8 cellular contexts compared by ENCODE assay signal in the genomic region with DNA sequence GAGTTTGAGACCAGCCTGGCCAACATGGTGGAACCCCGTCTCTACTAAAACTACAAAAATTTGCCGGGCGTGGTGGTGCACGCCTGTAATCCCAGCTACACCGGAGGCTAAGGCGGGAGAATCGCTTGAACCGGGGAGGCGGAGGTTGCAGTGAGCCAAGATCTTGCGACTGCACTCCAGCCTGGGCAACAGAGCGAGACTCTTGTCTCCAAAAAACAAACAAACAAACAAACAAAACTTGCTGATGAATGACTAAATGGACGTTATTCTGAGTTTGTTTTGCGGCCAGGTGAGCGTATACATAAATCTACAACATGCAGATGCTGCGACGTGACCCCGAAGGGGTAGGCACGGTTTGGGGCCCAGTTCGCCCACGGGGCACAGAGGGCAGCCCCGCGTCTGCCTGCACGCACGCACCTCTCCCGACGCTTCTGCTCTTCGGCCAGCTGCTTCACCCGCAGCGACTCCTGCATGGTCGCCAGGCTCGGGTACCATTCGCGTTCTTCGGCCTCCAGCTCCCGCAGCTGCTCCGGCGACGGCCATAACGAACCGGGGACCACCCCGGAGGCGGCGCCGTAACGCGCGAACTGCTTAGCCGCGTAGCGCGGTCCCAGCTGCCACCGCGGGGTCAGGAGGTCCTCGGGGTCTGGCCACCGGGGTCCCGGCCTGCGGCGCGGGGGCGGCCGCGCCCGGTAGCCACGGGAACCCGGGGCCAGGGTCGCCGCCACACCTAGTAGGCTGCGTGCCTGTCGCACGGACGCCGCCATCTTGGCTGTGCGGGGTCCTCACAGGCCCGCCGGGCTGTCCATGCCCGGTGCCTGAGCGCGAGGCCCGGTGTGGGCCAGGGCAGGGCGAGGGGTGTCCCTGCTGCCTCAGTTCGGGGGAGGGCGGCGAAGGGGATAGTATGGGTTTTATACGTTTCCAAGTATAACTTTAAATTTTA. TPM values are rescaled to one million over a fixed set of nuclear protein-coding genes. Genes with fewer than 3 reads are reported as not detected.
DNase-seq lines count a peak whose midpoint lies in the region; ATAC-seq and TF ChIP-seq lines count a peak whose summit lies in the region.

A gene (minus strand): TSS at position 778 of the 943 bp plus-strand sequence. CDS start 11 bp downstream, at position 767.

- no peaks in the 10 kb centered on the region for H3K36me3 ChIP-seq in KMS-11 (ENCODE audit: insufficient read depth)

- no peak within 1 kb of the TSS for H3K4me3 ChIP-seq in KMS-11 (IDR thresholded peaks at IDR 0.05; ENCODE audit: insufficient read depth, low read depth, low read length)

- H2AFZ ChIP-seq in KMS-11 (ENCODE audit: low read depth), result peak within 1 kb of the TSS; percentile 78

- peaks cover 4% of the 10 kb centered on the region for H3K4me1 ChIP-seq in KMS-11 (ENCODE audit: low read depth, poor library complexity, severe bottlenecking)

- no peaks in the 10 kb centered on the region for H4K20me1 ChIP-seq in KMS-11 (ENCODE audit: insufficient read depth)

- TF ChIP-seq CTCF in C4-2B (conservative IDR thresholded peaks at IDR 0.05) (no peak), KMS-11 (conservative IDR thresholded peaks at IDR 0.05; ENCODE audit: low read depth, low read length) (no peak)

- H3K27ac ChIP-seq in C4-2B (peak within 1 kb of the TSS; percentile 96), KMS-11 (peak within 1 kb of the TSS; percentile 43), temporal lobe (ENCODE audit: low read depth, low read length) (peak within 1 kb of the TSS; percentile 51)

- H3K4me2 ChIP-seq in KMS-11, result peak within 1 kb of the TSS; percentile 51

- peak within 1 kb of the TSS; percentile 66; the same call in 1 of the 2 replicates for H3K9ac ChIP-seq in KMS-11

- ATAC-seq in GM19351 (IDR thresholded peaks at IDR 0.05; ENCODE audit: unreplicated experiment) (peak; percentile 45), SK-N-SH treated with all-trans-retinoic acid at 6 μM for 48 hours (peak; percentile 87)

- no peaks in the 10 kb centered on the region; the same call in 1 of the 2 replicates for H3K27me3 ChIP-seq in KMS-11 (ENCODE audit: insufficient read depth, low read depth)

- H3K79me2 ChIP-seq in KMS-11 (ENCODE audit: insufficient read depth, low read depth), result no peaks in the 10 kb centered on the region

- DNase-seq in activated naive CD4-positive, alpha-beta T cell treated with anti-CD3 and anti-CD28 coated beads, Interleukin-2, amount 50 U/mL, for 16 hours, result peak; percentile 89
- DNase-seq in globus pallidus (ENCODE audit: low spot score), result peak; percentile 63
- peak; percentile 60 for DNase-seq in occipital lobe (lab: John Stamatoyannopoulos, UW)

TF ChIP-seq in SK-N-SH treated with all-trans-retinoic acid at 6 μM for 48 hours, 23 proteins besides CTCF, POLR2A, EP300 and RAD21:
- TF ChIP-seq OSR1 (CRISPR knock-in tag; IDR thresholded peaks at IDR 0.05), result no peak
- TF ChIP-seq RARB (CRISPR knock-in tag; IDR thresholded peaks at IDR 0.05), result no peak
- TF ChIP-seq ZNF565 (CRISPR knock-in tag; conservative IDR thresholded peaks at IDR 0.05; ENCODE audit: low read depth), result no peak
- TF ChIP-seq, protein P1, sequence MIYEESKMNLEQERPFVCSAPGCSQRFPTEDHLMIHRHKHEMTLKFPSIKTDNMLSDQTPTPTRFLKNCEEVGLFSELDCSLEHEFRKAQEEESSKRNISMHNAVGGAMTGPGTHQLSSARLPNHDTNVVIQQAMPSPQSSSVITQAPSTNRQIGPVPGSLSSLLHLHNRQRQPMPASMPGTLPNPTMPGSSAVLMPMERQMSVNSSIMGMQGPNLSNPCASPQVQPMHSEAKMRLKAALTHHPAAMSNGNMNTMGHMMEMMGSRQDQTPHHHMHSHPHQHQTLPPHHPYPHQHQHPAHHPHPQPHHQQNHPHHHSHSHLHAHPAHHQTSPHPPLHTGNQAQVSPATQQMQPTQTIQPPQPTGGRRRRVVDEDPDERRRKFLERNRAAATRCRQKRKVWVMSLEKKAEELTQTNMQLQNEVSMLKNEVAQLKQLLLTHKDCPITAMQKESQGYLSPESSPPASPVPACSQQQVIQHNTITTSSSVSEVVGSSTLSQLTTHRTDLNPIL (CRISPR knock-in tag; IDR thresholded peaks at IDR 0.05; ENCODE audit: low read depth), result no peak

RNA-seq across cellular contexts. Expression of the gene that starts here (rescaled TPM):
- total RNA-seq in occipital lobe, result 13.3 TPM
- 13.5 TPM for total RNA-seq in temporal lobe

Comparison
In these comparisons a context has a peak if more than half of its experiments do, and no peak if none do; other contexts are left out.
1. H3K27ac ChIP-seq: peak in every context shown above with its lines; median percentile 96 in C4-2B; 51 in temporal lobe; 43 in KMS-11.